10 cellular contexts compared by ENCODE assay signal in the genomic region with DNA sequence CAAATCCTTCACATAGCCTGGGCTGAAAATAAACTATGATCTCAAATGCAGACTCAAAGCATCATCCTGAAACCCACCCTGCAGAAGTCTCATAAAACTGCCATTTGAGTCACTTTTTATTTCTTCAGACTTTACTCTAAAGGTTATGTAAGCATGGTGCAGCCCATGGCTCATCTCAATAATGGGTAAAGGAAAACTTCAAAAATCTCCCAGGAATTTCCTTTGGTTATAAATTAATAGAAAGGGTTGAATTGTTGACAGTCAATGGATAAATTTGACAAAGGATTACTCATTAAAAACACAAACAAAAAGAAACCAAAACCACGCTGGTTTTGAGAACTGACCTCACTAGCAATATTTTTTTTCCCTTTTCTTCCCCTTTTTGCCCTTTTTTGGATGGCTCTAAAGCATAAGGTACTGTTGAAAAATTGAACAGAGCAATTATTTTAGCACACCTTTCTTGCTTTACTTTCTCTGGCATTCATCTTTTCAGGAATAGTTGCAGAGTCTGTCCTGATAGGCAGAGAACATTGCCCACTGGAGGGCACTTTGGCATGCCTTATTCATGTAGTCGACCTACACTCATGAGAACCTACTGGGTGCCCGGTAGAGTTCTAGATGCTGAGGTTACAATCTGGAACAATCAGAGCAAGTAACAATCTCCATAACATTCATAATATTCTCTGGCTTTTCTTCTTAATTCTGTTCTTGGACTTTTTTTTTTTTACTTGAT.
DNase-seq lines count a peak whose midpoint lies in the region; ATAC-seq and TF ChIP-seq lines count a peak whose summit lies in the region.
"Had no signal": no experiment of that assay in that cellular context is flagged by ENCODE, and none has a peak within 500 bp of the region (broad histone marks: within the 10 kb centered on the region; RNA-seq: fewer than 3 reads in every experiment).

No MANE protein-coding gene starts in this region.

- peaks cover 24 to 25% of the 10 kb centered on the region in 2 experiments for H3K4me1 Mint-ChIP-seq in H9

- no peak overlapping the region for H3T11ph ChIP-seq in H9 (ENCODE audit: low read length)

- no peak overlapping the region for H2BK5ac ChIP-seq in H9 (ENCODE audit: insufficient read length, low read length)

- H3K27ac ChIP-seq in H9 (ENCODE audit: insufficient read length, low read depth, low read length) (no peak overlapping the region), MM.1S (ENCODE audit: low read length) (no peak overlapping the region), sigmoid colon (no peak overlapping the region)

- no peak overlapping the region for H3K56ac ChIP-seq in H9 (ENCODE audit: insufficient read length, low read depth, low read length)

- DNase-seq in GM10248 (ENCODE audit: extremely low spot score) (no peak), H9 (no peak), MM.1S (peak; percentile 19), head of caudate nucleus (peak in 31 of 42 donors; percentile 5 to 66 (median 32)), sigmoid colon (no peak), GOT3 (lab: John Stamatoyannopoulos, UW) (no peak), activated gamma-delta T cell treated with Interleukin-2 at 50 U/mL for 16 hours (no peak)
- DNase-seq: GDM1, NCI-H2227 treated with DMSO at 0.1 percent for 48 hours had no signal

- H3K4me3 ChIP-seq in MM.1S (ENCODE audit: low read length) (peak overlapping the region; percentile 25; the same call in 1 of the 2 replicates), sigmoid colon (no peak overlapping the region)

- no peak overlapping the region for H2BK12ac ChIP-seq in H9 (ENCODE audit: insufficient read length, low read depth, low read length)

- no peak for TF ChIP-seq POLR2A in sigmoid colon (IDR thresholded peaks at IDR 0.05)

- no peak overlapping the region for H3K18ac ChIP-seq in H9 (ENCODE audit: insufficient read length, low read depth, low read length)

- no peak overlapping the region for H2BK20ac ChIP-seq in H9 (ENCODE audit: low read depth, low read length, poor library complexity, severe bottlenecking)

- H4K20me1 ChIP-seq in H9 (ENCODE audit: control insufficient read depth, insufficient read depth, insufficient read length) (no peaks in the 10 kb centered on the region), MM.1S (ENCODE audit: insufficient read depth, low read length) (no peaks in the 10 kb centered on the region)

- no peak overlapping the region for H4K5ac ChIP-seq in H9 (ENCODE audit: insufficient read length, low read depth, low read length)

- TF ChIP-seq EP300 in sigmoid colon (IDR thresholded peaks at IDR 0.05): no peak

- H3K27me3 Mint-ChIP-seq in H9 (ENCODE audit: low read depth): no peaks in the 10 kb centered on the region

- no peak overlapping the region for H2AK5ac ChIP-seq in H9 (ENCODE audit: insufficient read length, low read length)

- no peak overlapping the region for H4K8ac ChIP-seq in H9 (replicated peaks; ENCODE audit: insufficient read length, low read depth, low read length)

- H3K4me3 Mint-ChIP-seq in H9: no peak overlapping the region

- H3K4me1 ChIP-seq in H9 (ENCODE audit: insufficient read depth, low read length) (no peaks in the 10 kb centered on the region), MM.1S (ENCODE audit: low read length) (peaks cover 24% of the 10 kb centered on the region), sigmoid colon (no peaks in the 10 kb centered on the region)

- no peaks in the 10 kb centered on the region for H3K79me1 ChIP-seq in H9 (ENCODE audit: insufficient read depth, low read depth, low read length, poor library complexity, severe bottlenecking)

- H3K27me3 ChIP-seq in H9 (ENCODE audit: insufficient read depth, low read length) (no peaks in the 10 kb centered on the region), MM.1S (replicated peaks; ENCODE audit: insufficient read depth, low read length) (no peaks in the 10 kb centered on the region), sigmoid colon (no peaks in the 10 kb centered on the region)

- H3K79me2 ChIP-seq in H9 (ENCODE audit: insufficient read depth, low read length) (no peaks in the 10 kb centered on the region), MM.1S (ENCODE audit: low read length) (no peaks in the 10 kb centered on the region)

- no peak overlapping the region for H3K23ac ChIP-seq in H9 (ENCODE audit: insufficient read length, low read depth, low read length)

- H3K9me3 ChIP-seq in H9 (ENCODE audit: control insufficient read depth, low read depth, low read length) (no peaks in the 10 kb centered on the region), MM.1S (replicated peaks; ENCODE audit: insufficient read depth, low read length) (no peaks in the 10 kb centered on the region), sigmoid colon (peaks cover 0 to 3% (median 0%) of the 10 kb centered on the region in 4 donors)

- no peak overlapping the region for H2BK120ac ChIP-seq in H9 (ENCODE audit: low read depth, low read length, poor library complexity, severe bottlenecking)

- H3K36me3 ChIP-seq in MM.1S (replicated peaks; ENCODE audit: insufficient read depth, low read length): no peaks in the 10 kb centered on the region
- H3K36me3 ChIP-seq in sigmoid colon: no peaks in the 10 kb centered on the region

- H3K4ac ChIP-seq in H9 (ENCODE audit: low read depth, low read length): no peak overlapping the region

- H3K9ac ChIP-seq in H9 (ENCODE audit: extremely low read depth, insufficient read length, low read length) (no peak overlapping the region), MM.1S (ENCODE audit: low read length) (no peak overlapping the region; the same call in 1 of the 2 replicates)

- ATAC-seq in HG03457 (IDR thresholded peaks at IDR 0.05; ENCODE audit: unreplicated experiment): no peak

- H2AFZ ChIP-seq in H9 (ENCODE audit: low read length) (no peak overlapping the region), MM.1S (ENCODE audit: low read length) (peak overlapping the region; percentile 70)

- H3K23me2 ChIP-seq in H9 (ENCODE audit: insufficient read length, low read depth, low read length, poor library complexity, severe bottlenecking): no peaks in the 10 kb centered on the region

- no CpG with 5 or more reads among the region's 3 CpGs for WGBS in H9 (ENCODE audit: extremely low coverage, insufficient read length, low lambda C conversion rate)
- 48 to 54% methylated on average over 3 of the region's 3 CpGs for WGBS in sigmoid colon, 2 donors

- no peak overlapping the region for H3K14ac ChIP-seq in H9 (ENCODE audit: insufficient read depth, low read length)

- POLR2A ChIA-PET in GM10248 (lab: Yijun Ruan, JAX): no interaction called here

- H3F3A ChIP-seq in MM.1S (ENCODE audit: insufficient read depth, low read length): peaks cover 8% of the 10 kb centered on the region; the same call in 1 of the 2 replicates

- H3K27ac Mint-ChIP-seq in H9: no peak overlapping the region

- no peak overlapping the region for H3K4me2 ChIP-seq in H9 (ENCODE audit: insufficient read depth, insufficient read length, low read length)
- H3K4me2 ChIP-seq in MM.1S (ENCODE audit: low read depth, low read length): peak overlapping the region; percentile 62; the same call in 1 of the 2 replicates

- no peaks in the 10 kb centered on the region; a peak in 1 of 7 replicates for H3K36me3 Mint-ChIP-seq in H9 (ENCODE audit: insufficient read depth in 1 of 3, low read depth in 3 of 3)

- no peaks in the 10 kb centered on the region for H3K9me2 ChIP-seq in MM.1S (replicated peaks; ENCODE audit: insufficient read depth, low read length)

- intact Hi-C loops in head of caudate nucleus (cut with DNase I) (no loop called here), sigmoid colon (cut with DNase I) (no loop called here)

- CTCF ChIA-PET in GM10248 (lab: Yijun Ruan, JAX): no interaction called here

- H2BK15ac ChIP-seq in H9 (ENCODE audit: low read depth, low read length): no peak overlapping the region

- H3K9me3 Mint-ChIP-seq in H9: peaks cover 0 to 4% of the 10 kb centered on the region in 2 experiments; a peak in 1 of 5 replicates

- no peak overlapping the region for H4K91ac ChIP-seq in H9 (ENCODE audit: insufficient read length, low read depth, low read length)

- TF ChIP-seq CTCF in GM10248 (IDR thresholded peaks at IDR 0.05; ENCODE audit: control extremely low read depth, extremely low read depth, low read depth, missing control alignments) (peak; percentile 28), H9 (conservative IDR thresholded peaks at IDR 0.05) (peak; percentile 35; the same call in 1 of the 3 replicates), MM.1S (IDR thresholded peaks at IDR 0.05; ENCODE audit: low read length) (peak; percentile 45), sigmoid colon (IDR thresholded peaks at IDR 0.05) (no peak)

Comparison
In these comparisons a context has a peak if more than half of its experiments do, and no peak if none do; other contexts are left out.
1. DNase-seq: peak in MM.1S (single experiment) and head of caudate nucleus (31 of 42); none in GM10248 (single experiment), H9 (single experiment), sigmoid colon (single experiment), GOT3 (single experiment) and activated gamma-delta T cell treated with Interleukin-2 at 50 U/mL for 16 hours (single experiment).
2. CTCF ChIP-seq: peak in GM10248 (single experiment), H9 (single experiment) and MM.1S (single experiment); none in sigmoid colon (0 of 4).